11 cellular contexts compared by ENCODE assay signal in the genomic region with DNA sequence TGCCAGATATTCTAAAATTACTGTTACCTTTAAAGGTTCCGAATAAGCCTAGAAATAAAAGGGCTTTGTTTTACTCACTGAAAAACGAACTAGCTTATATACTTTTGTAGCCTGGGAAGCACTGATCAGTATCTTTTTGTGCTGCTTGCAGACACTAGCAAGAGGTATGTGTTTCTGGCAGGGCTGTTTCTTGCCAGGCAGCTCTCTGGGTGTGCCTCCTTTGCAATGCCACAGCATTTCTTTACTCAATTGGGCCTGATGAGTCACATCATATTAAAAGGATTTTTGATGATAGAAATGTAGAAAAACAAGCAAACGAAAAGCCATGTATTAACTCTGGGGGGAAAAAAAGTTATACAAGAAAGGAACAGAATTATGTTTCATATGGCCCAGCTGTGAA. TPM values are rescaled to one million over a fixed set of nuclear protein-coding genes. Genes with fewer than 3 reads are reported as not detected.
DNase-seq lines count a peak whose midpoint lies in the region; ATAC-seq and TF ChIP-seq lines count a peak whose summit lies in the region.
"Had no signal": no experiment of that assay in that cellular context is flagged by ENCODE, and none has a peak within 500 bp of the region (broad histone marks: within the 10 kb centered on the region; RNA-seq: fewer than 3 reads in every experiment).

No MANE protein-coding gene starts in this region.

- H3K27ac ChIP-seq in DND-41 (ENCODE audit: low read length) = peak overlapping the region; percentile 15; the same call in 1 of the 2 replicates
- 0 out of 2 replicates have a peak overlapping the region, but pooled peaks have one; percentile 3 for H3K27ac ChIP-seq in SJSA1

- peak overlapping the region; percentile 1 for H3K4me3 Mint-ChIP-seq in MCF 10A (ENCODE audit: unreplicated experiment)
- H3K4me3 Mint-ChIP-seq in natural killer cell = peak overlapping the region; percentile 47
- H3K4me3 Mint-ChIP-seq: endodermal cell had no signal

- no peak overlapping the region for H3K4me2 ChIP-seq in DND-41 (ENCODE audit: insufficient read depth, low read length)

- intact Hi-C loops in MCF 10A (cut with micrococcal nuclease) = loop anchor here (1.0 kb wide), 1 partner anchor 48 kb away; no protein-coding TSS in a partner anchor
- intact Hi-C loops in natural killer cell (cut with micrococcal nuclease) = loop anchor here (10.0 kb wide), 1 partner anchor 1094 kb away; no protein-coding TSS in a partner anchor

- peaks cover 18% of the 10 kb centered on the region for H3K4me1 Mint-ChIP-seq in MCF 10A (ENCODE audit: insufficient read depth, unreplicated experiment)
- peaks cover 54 to 60% of the 10 kb centered on the region in 2 donors for H3K4me1 Mint-ChIP-seq in natural killer cell

- H3K4me3 ChIP-seq in DND-41 (ENCODE audit: low read depth in 1 of 2, low read length in 2 of 2) (no peak overlapping the region), SJSA1 (no peak overlapping the region)
- H3K4me3 ChIP-seq: GM12878 had no signal

- no peak for ATAC-seq in DND-41 (ENCODE audit: insufficient read depth, low read depth)
- no peak for ATAC-seq in natural killer cell
- ATAC-seq: GM12878 had no signal

- H4K20me1 ChIP-seq in DND-41 (ENCODE audit: insufficient read depth, low read length) = peaks cover 32% of the 10 kb centered on the region

- no TSS peak for BruUV-seq in MCF 10A (replicated peaks; lab: Mats Ljungman, UMichigan)

- peaks cover 52% of the 10 kb centered on the region for H3K4me1 ChIP-seq in DND-41 (ENCODE audit: insufficient read depth, low read length)
- H3K4me1 ChIP-seq in SJSA1 (replicated peaks) = peaks cover 21% of the 10 kb centered on the region

- DNase-seq in DND-41 (peak; percentile 51), SJSA1 (ENCODE audit: low read depth in 1 of 2, low spot score in 2 of 2) (peak; percentile 44 to 63), MCF 10A (ENCODE audit: unreplicated experiment) (peak; percentile 74), natural killer cell (no peak), NCI-H187 treated with DMSO at 0.1 percent for 48 hours (lab: John Stamatoyannopoulos, UW) (no peak), HEK293T (ENCODE audit: extremely low spot score) (no peak), HuH-7.5 (ENCODE audit: low spot score) (no peak), NCI-H748 treated with DMSO at 0.1 percent for 48 hours (lab: John Stamatoyannopoulos, UW) (no peak)
- DNase-seq: endodermal cell, Right ventricle myocardium superior had no signal

- no peaks in the 10 kb centered on the region for H3K9me3 Mint-ChIP-seq in MCF 10A (ENCODE audit: unreplicated experiment)
- H3K9me3 Mint-ChIP-seq in natural killer cell = no peaks in the 10 kb centered on the region
- H3K9me3 Mint-ChIP-seq: endodermal cell had no signal

- peak overlapping the region; percentile 50 for H3K27ac Mint-ChIP-seq in MCF 10A (ENCODE audit: low read depth, unreplicated experiment)
- H3K27ac Mint-ChIP-seq in natural killer cell = peak overlapping the region; percentile 48 to 78
- H3K27ac Mint-ChIP-seq: endodermal cell had no signal

- H3K27me3 Mint-ChIP-seq in MCF 10A (ENCODE audit: insufficient read depth, unreplicated experiment) = no peaks in the 10 kb centered on the region
- no peaks in the 10 kb centered on the region for H3K27me3 Mint-ChIP-seq in natural killer cell (ENCODE audit: low read depth in 2 of 2)

- H3K9ac ChIP-seq in DND-41 (ENCODE audit: low read depth, low read length) = no peak overlapping the region

- peaks cover 43% of the 10 kb centered on the region for H3K79me2 ChIP-seq in DND-41 (ENCODE audit: insufficient read depth, low read length)

- CTCF ChIA-PET in MCF 10A (lab: Yijun Ruan, JAX) (interaction anchor here (0.7 to 11.3 kb wide), 4 partner anchors 11 to 855 kb away, joined by 4 to 220 read pairs (median 6); no protein-coding TSS in a partner anchor), HEK293T (lab: Yijun Ruan, JAX) (no interaction called here)

- TF ChIP-seq CTCF in DND-41 (IDR thresholded peaks at IDR 0.05; ENCODE audit: borderline replicate concordance, extremely low read depth, low read length, poor library complexity, severe bottlenecking) (no peak), MCF 10A (IDR thresholded peaks at IDR 0.05; ENCODE audit: unreplicated experiment) (no peak), natural killer cell (IDR thresholded peaks at IDR 0.05) (no peak)

- H3K36me3 ChIP-seq in DND-41 (ENCODE audit: insufficient read depth, low read length) (peaks cover 44% of the 10 kb centered on the region), SJSA1 (no peaks in the 10 kb centered on the region)

- POLR2A ChIA-PET in MCF 10A (lab: Yijun Ruan, JAX) = interaction anchor here (0.5 to 5.7 kb wide), 13 partner anchors 10 to 1083 kb away, joined by 3 to 63 read pairs (median 3); no protein-coding TSS in a partner anchor
- POLR2A ChIA-PET in HEK293T (lab: Yijun Ruan, JAX) = no interaction called here

- no peak overlapping the region for H2AFZ ChIP-seq in DND-41 (ENCODE audit: low read depth, low read length)

- H3K9me3 ChIP-seq in DND-41 (ENCODE audit: insufficient read depth, low read length, severe bottlenecking) = no peaks in the 10 kb centered on the region
- no peaks in the 10 kb centered on the region for H3K9me3 ChIP-seq in SJSA1 (replicated peaks)

- H3K27me3 ChIP-seq in DND-41 (ENCODE audit: insufficient read depth, low read length, poor library complexity) = no peaks in the 10 kb centered on the region
- no peaks in the 10 kb centered on the region for H3K27me3 ChIP-seq in SJSA1 (replicated peaks)

- H3K36me3 Mint-ChIP-seq in MCF 10A (ENCODE audit: insufficient read depth, unreplicated experiment) (peaks cover 43% of the 10 kb centered on the region), natural killer cell (no peaks in the 10 kb centered on the region)

TF ChIP-seq in HEK293T, 16 proteins besides CTCF, POLR2A, EP300 and RAD21:
- TF ChIP-seq BHLHE40 (IDR thresholded peaks at IDR 0.05; ENCODE audit: borderline replicate concordance) = no peak
- no peak for TF ChIP-seq HDGF (IDR thresholded peaks at IDR 0.05; ENCODE audit: borderline replicate concordance)
- TF ChIP-seq NFRKB (IDR thresholded peaks at IDR 0.05) = no peak

RNA-seq across cellular contexts. Expression of a gene that starts 35.6 kb away (rescaled TPM):
- total RNA-seq in SJSA1 (2014; rRNA removed; shearing (Covaris generic)) = not detected in 2 replicates
- total RNA-seq in MCF 10A (2022) (0.07 TPM in 1 of 2 replicates, not detected in the other), natural killer cell (1 to 10 TPM in 2 of 3 donors, under 1 TPM in 1; 0.34 to 1.2 (median 1.1) TPM)
- total RNA-seq: endodermal cell had no signal

Comparison
In these comparisons a context has a peak if more than half of its experiments do, and no peak if none do; other contexts are left out.
1. DNase-seq: peak in DND-41 (single experiment), SJSA1 (2 of 2) and MCF 10A (single experiment); none in natural killer cell (single experiment), NCI-H187 treated with DMSO at 0.1 percent for 48 hours (single experiment), HEK293T (single experiment), HuH-7.5 (single experiment) and NCI-H748 treated with DMSO at 0.1 percent for 48 hours (single experiment).